Comparison of ENCODE assay signal across 1 cellular context in genomic region chr11:36115378-36115801, GRCh38.
TF ChIP-seq lines count a peak whose summit lies in the region.

No MANE protein-coding gene starts in this region.

TF ChIP-seq in K562, 482 proteins besides CTCF, POLR2A, EP300 and RAD21 (continued from another document and continues in another):
- TF ChIP-seq ATF1 (CRISPR knock-in tag; IDR thresholded peaks at IDR 0.05) (no peak), ATF1 (tag; IDR thresholded peaks at IDR 0.05) (peak; percentile 79), ELK1 (CRISPR knock-in tag; IDR thresholded peaks at IDR 0.05) (no peak), MAFG (tag; conservative IDR thresholded peaks at IDR 0.05) (peak; percentile 94), ZNF583 (CRISPR knock-in tag; IDR thresholded peaks at IDR 0.05) (no peak), ZNF24 (IDR thresholded peaks at IDR 0.05) (no peak), RCOR1 (IDR thresholded peaks at IDR 0.05; ENCODE audit: borderline replicate concordance in 1 of 2, low read depth in 2 of 2, low read length in 2 of 2) (peak in 1 of 2 experiments; percentile 99), HNRNPK (IDR thresholded peaks at IDR 0.05; ENCODE audit: low read depth, low read length, poor library complexity, severe bottlenecking) (no peak), NCOA4 (IDR thresholded peaks at IDR 0.05; ENCODE audit: partially characterized antibody) (no peak), ZNF449 (CRISPR knock-in tag; IDR thresholded peaks at IDR 0.05) (no peak), HOMEZ (CRISPR knock-in tag; IDR thresholded peaks at IDR 0.05) (no peak), VEZF1 (CRISPR knock-in tag; IDR thresholded peaks at IDR 0.05) (no peak; the same call in 1 of the 2 replicates), CBX3 (IDR thresholded peaks at IDR 0.05; ENCODE audit: borderline replicate concordance in 1 of 2, low read length in 2 of 2) (peak in 1 of 2 experiments; percentile 18; a peak in 1 of 3 replicates), SMARCA4 (IDR thresholded peaks at IDR 0.05) (peak; percentile 68), NCOA2 (IDR thresholded peaks at IDR 0.05; ENCODE audit: partially characterized antibody in 2 of 2) (no peak), PURB (CRISPR knock-in tag; IDR thresholded peaks at IDR 0.05; ENCODE audit: low read depth) (no peak), CSDE1 (IDR thresholded peaks at IDR 0.05) (no peak), CBX2 (IDR thresholded peaks at IDR 0.05; ENCODE audit: insufficient read depth, low read length, poor library complexity, severe bottlenecking) (no peak), IRF1 (CRISPR knock-in tag; IDR thresholded peaks at IDR 0.05; ENCODE audit: borderline replicate concordance) (no peak), ZNF655 (CRISPR knock-in tag; IDR thresholded peaks at IDR 0.05) (no peak), EGR1 (conservative IDR thresholded peaks at IDR 0.05) (no peak), SREBF1 (IDR thresholded peaks at IDR 0.05; ENCODE audit: borderline replicate concordance, low read depth, low read length) (no peak), ZBTB5 (IDR thresholded peaks at IDR 0.05) (no peak), ZNF589 (CRISPR knock-in tag; IDR thresholded peaks at IDR 0.05; ENCODE audit: low read depth) (no peak), PHB2 (IDR thresholded peaks at IDR 0.05; ENCODE audit: low read depth) (no peak), YY1 (IDR thresholded peaks at IDR 0.05; ENCODE audit: borderline replicate concordance in 1 of 3, control insufficient read depth in 1 of 3, extremely low read depth in 1 of 3, insufficient read depth in 3 of 3, insufficient read length in 1 of 3, insufficient replicate concordance in 2 of 3, low read depth in 1 of 3, low read length in 2 of 3) (no peak), NFE2L1 (tag; IDR thresholded peaks at IDR 0.05; ENCODE audit: borderline replicate concordance, low read depth) (peak; percentile 14; the same call in 1 of the 2 replicates), ZFX (CRISPR knock-in tag; IDR thresholded peaks at IDR 0.05) (0 out of 2 replicates have a peak, but pooled peaks have one; percentile 19), NONO (IDR thresholded peaks at IDR 0.05; ENCODE audit: low read depth in 2 of 2, low read length in 1 of 2) (no peak), NFATC3 (IDR thresholded peaks at IDR 0.05) (no peak), ZNF695 (CRISPR knock-in tag; IDR thresholded peaks at IDR 0.05) (no peak), TCF7L2 (IDR thresholded peaks at IDR 0.05; ENCODE audit: low read depth, low read length) (no peak), TCF3 (CRISPR knock-in tag; IDR thresholded peaks at IDR 0.05) (peak; percentile 55; the same call in 1 of the 2 replicates), FOSL1 (tag; conservative IDR thresholded peaks at IDR 0.05) (peak; percentile 56), ZZZ3 (IDR thresholded peaks at IDR 0.05) (no peak), PCBP2 (IDR thresholded peaks at IDR 0.05; ENCODE audit: low read depth, low read length, poor library complexity, severe bottlenecking) (no peak), ARID1B (IDR thresholded peaks at IDR 0.05) (peak; percentile 79), POU5F1 (IDR thresholded peaks at IDR 0.05; ENCODE audit: borderline replicate concordance, low read depth, low read length, partially characterized antibody) (no peak), RNF2 (IDR thresholded peaks at IDR 0.05) (peak; percentile 78), NR2C2 (CRISPR knock-in tag; IDR thresholded peaks at IDR 0.05) (no peak; the same call in 1 of the 2 replicates), NR2C2 (tag; IDR thresholded peaks at IDR 0.05) (peak; percentile 90), ZNF431 (CRISPR knock-in tag; IDR thresholded peaks at IDR 0.05) (no peak), ZKSCAN8 (CRISPR knock-in tag; IDR thresholded peaks at IDR 0.05) (no peak), DACH1 (IDR thresholded peaks at IDR 0.05; ENCODE audit: partially characterized antibody) (no peak), CC2D1A (IDR thresholded peaks at IDR 0.05) (no peak), MAFK (IDR thresholded peaks at IDR 0.05; ENCODE audit: low read length) (peak; percentile 86), ZNF609 (CRISPR knock-in tag; IDR thresholded peaks at IDR 0.05; ENCODE audit: borderline replicate concordance) (no peak), DPF2 (IDR thresholded peaks at IDR 0.05) (peak; percentile 82), KDM1A (IDR thresholded peaks at IDR 0.05) (peak; percentile 81 to 89), ZNF274 (IDR thresholded peaks at IDR 0.05; ENCODE audit: borderline replicate concordance, low read depth, low read length) (no peak), FOXK2 (conservative IDR thresholded peaks at IDR 0.05 in 1 of 2, IDR thresholded peaks at IDR 0.05 in 1 of 2; ENCODE audit: low read depth in 2 of 2) (peak; percentile 58 to 59; a peak in 2 of 4 replicates)
